12 cellular contexts compared by ENCODE assay signal in the genomic region with DNA sequence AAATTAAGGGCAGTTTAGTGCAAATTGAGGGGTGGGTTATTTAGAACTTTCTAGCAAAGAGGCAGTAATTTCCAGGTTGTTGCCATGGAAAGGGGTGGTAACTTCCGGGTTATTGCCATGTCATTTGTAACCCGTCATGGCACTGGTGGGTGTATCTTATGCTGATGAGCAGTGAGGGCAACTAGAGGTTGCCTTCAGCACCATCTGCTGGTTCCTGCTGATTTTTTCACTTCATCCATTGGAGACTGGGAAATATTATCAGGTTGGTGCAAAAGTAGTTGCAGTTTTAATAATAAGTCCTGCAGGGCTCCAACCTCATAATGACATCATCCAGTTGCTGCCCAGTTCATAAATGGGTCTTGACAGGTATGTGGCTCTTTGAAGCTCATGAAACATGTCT. TPM values are rescaled to one million over a fixed set of nuclear protein-coding genes. Genes with fewer than 3 reads are reported as not detected.
DNase-seq lines count a peak whose midpoint lies in the region; ATAC-seq and TF ChIP-seq lines count a peak whose summit lies in the region.
"Had no signal": no experiment of that assay in that cellular context is flagged by ENCODE, and none has a peak within 500 bp of the region (broad histone marks: within the 10 kb centered on the region; RNA-seq: fewer than 3 reads in every experiment).

No MANE protein-coding gene starts in this region.

- H3K4me3 Mint-ChIP-seq in endothelial cell (ENCODE audit: unreplicated experiment), result no peak overlapping the region
- no peak overlapping the region for H3K4me3 Mint-ChIP-seq in activated T-helper 2 cell treated with anti-CD3 and anti-CD28 coated beads, Interferon-gamma antibody, Interleukin-2, Interleukin-4, amounts not matched to agents 10 μg/mL and 5 μg/mL and 100 μg/mL, durations not matched to agents 14 hours and 24 hours and 36 hours (ENCODE audit: low read depth)
- H3K4me3 Mint-ChIP-seq: activated naive CD8-positive, alpha-beta T cell treated with anti-CD3 and anti-CD28 coated beads, Interleukin-2, amount 50 U/mL, for 24 hours had no signal

- DNase-seq in A673 (ENCODE audit: low spot score) (peak; percentile 44), H4 (ENCODE audit: low spot score) (peak; percentile 43), OCI-M1 (lab: John Stamatoyannopoulos, UW) (peak; percentile 8), fibroblast of mammary gland (ENCODE audit: low read depth) (peak; percentile 20), GM10266 (ENCODE audit: extremely low spot score) (no peak), endothelial cell (ENCODE audit: low spot score) (no peak)
- DNase-seq in activated T-helper 2 cell treated with anti-CD3 and anti-CD28 coated beads, Interferon-gamma antibody, Interleukin-2, Interleukin-4, amounts not matched to agents 10 μg/mL and 5 μg/mL and 100 μg/mL, durations not matched to agents 14 hours and 24 hours and 36 hours (ENCODE audit: low spot score), result no peak
- DNase-seq: activated CD4-positive, alpha-beta T cell treated with anti-CD3 and anti-CD28 coated beads, Interleukin-2, amount 50 U/mL, for 48 hours; activated naive CD8-positive, alpha-beta T cell treated with anti-CD3 and anti-CD28 coated beads, Interleukin-2, amount 50 U/mL, for 24 hours; effector CD8-positive, alpha-beta T cell had no signal

- H3K27ac ChIP-seq in A673 (ENCODE audit: low read depth, low read length, poor library complexity, severe bottlenecking), result no peak overlapping the region
- H3K27ac ChIP-seq: SK-N-MC had no signal

- H3K4me1 Mint-ChIP-seq in endothelial cell (ENCODE audit: unreplicated experiment), result no peaks in the 10 kb centered on the region
- no peaks in the 10 kb centered on the region for H3K4me1 Mint-ChIP-seq in activated T-helper 2 cell treated with anti-CD3 and anti-CD28 coated beads, Interferon-gamma antibody, Interleukin-2, Interleukin-4, amounts not matched to agents 10 μg/mL and 5 μg/mL and 100 μg/mL, durations not matched to agents 14 hours and 24 hours and 36 hours (ENCODE audit: low read depth)
- H3K4me1 Mint-ChIP-seq: activated naive CD8-positive, alpha-beta T cell treated with anti-CD3 and anti-CD28 coated beads, Interleukin-2, amount 50 U/mL, for 24 hours had no signal

- ATAC-seq in GM21825 (IDR thresholded peaks at IDR 0.05; ENCODE audit: unreplicated experiment), result no peak
- ATAC-seq: activated naive CD8-positive, alpha-beta T cell treated with anti-CD3 and anti-CD28 coated beads, Interleukin-2, amount 50 U/mL, for 24 hours had no signal

- no peaks in the 10 kb centered on the region for H3K9me3 Mint-ChIP-seq in endothelial cell (ENCODE audit: unreplicated experiment)
- no peaks in the 10 kb centered on the region for H3K9me3 Mint-ChIP-seq in activated T-helper 2 cell treated with anti-CD3 and anti-CD28 coated beads, Interferon-gamma antibody, Interleukin-2, Interleukin-4, amounts not matched to agents 10 μg/mL and 5 μg/mL and 100 μg/mL, durations not matched to agents 14 hours and 24 hours and 36 hours

- no peak overlapping the region for H3K4me3 ChIP-seq in A673 (ENCODE audit: low read depth, low read length, poor library complexity, severe bottlenecking)
- no peak overlapping the region for H3K4me3 ChIP-seq in fibroblast of mammary gland (ENCODE audit: control insufficient read depth, low read depth, low read length)
- H3K4me3 ChIP-seq: SK-N-MC had no signal

- no peaks in the 10 kb centered on the region for H3K4me1 ChIP-seq in A673 (ENCODE audit: insufficient read depth, low read length, poor library complexity, severe bottlenecking)

- peaks cover 6% of the 10 kb centered on the region for H3K27me3 Mint-ChIP-seq in endothelial cell (ENCODE audit: unreplicated experiment)
- peaks cover 1% of the 10 kb centered on the region for H3K27me3 Mint-ChIP-seq in activated T-helper 2 cell treated with anti-CD3 and anti-CD28 coated beads, Interferon-gamma antibody, Interleukin-2, Interleukin-4, amounts not matched to agents 10 μg/mL and 5 μg/mL and 100 μg/mL, durations not matched to agents 14 hours and 24 hours and 36 hours (ENCODE audit: low read depth)

- intact Hi-C loops in A673 (cut with micrococcal nuclease; ENCODE audit: unreplicated experiment), result no loop called here
- intact Hi-C loops in activated T-helper 2 cell treated with anti-CD3 and anti-CD28 coated beads, Interferon-gamma antibody, Interleukin-2, Interleukin-4, amounts not matched to agents 10 μg/mL and 5 μg/mL and 100 μg/mL, durations not matched to agents 14 hours and 24 hours and 36 hours (cut with micrococcal nuclease), result no loop called here

- H3K9me3 ChIP-seq in A673 (ENCODE audit: low read depth, low read length, poor library complexity, severe bottlenecking), result no peaks in the 10 kb centered on the region

- CTCF ChIA-PET in A673 (lab: Charles Lee), result no interaction called here

- H3K36me3 ChIP-seq in A673 (ENCODE audit: insufficient read depth, low read length, poor library complexity, severe bottlenecking), result no peaks in the 10 kb centered on the region

- peaks cover 6% of the 10 kb centered on the region for H3K27me3 ChIP-seq in A673 (replicated peaks; ENCODE audit: insufficient read depth, low read depth, low read length, poor library complexity)

- peak; percentile 30; the same call in 1 of the 2 replicates for TF ChIP-seq CTCF in A673 (conservative IDR thresholded peaks at IDR 0.05; ENCODE audit: low read depth, low read length)
- peak; percentile 15 for TF ChIP-seq CTCF in fibroblast of mammary gland (conservative IDR thresholded peaks at IDR 0.05; ENCODE audit: control insufficient read depth, insufficient read depth, low read depth, low read length)
- no peak for TF ChIP-seq CTCF in GM10266 (IDR thresholded peaks at IDR 0.05; ENCODE audit: control insufficient read depth, insufficient read depth, low read depth, missing control alignments)
- no peak for TF ChIP-seq CTCF in endothelial cell (IDR thresholded peaks at IDR 0.05; ENCODE audit: unreplicated experiment)

- H3K36me3 Mint-ChIP-seq in endothelial cell (ENCODE audit: low read depth, unreplicated experiment), result no peaks in the 10 kb centered on the region
- no peaks in the 10 kb centered on the region for H3K36me3 Mint-ChIP-seq in activated T-helper 2 cell treated with anti-CD3 and anti-CD28 coated beads, Interferon-gamma antibody, Interleukin-2, Interleukin-4, amounts not matched to agents 10 μg/mL and 5 μg/mL and 100 μg/mL, durations not matched to agents 14 hours and 24 hours and 36 hours (ENCODE audit: low read depth)

- no TSS peak for BruUV-seq in A673 (replicated peaks; lab: Mats Ljungman, UMichigan)

- POLR2A ChIA-PET in A673 (lab: Charles Lee; ENCODE audit: low non-redundant PET), result no interaction called here

- H3K27ac Mint-ChIP-seq in endothelial cell (ENCODE audit: unreplicated experiment), result no peak overlapping the region
- no peak overlapping the region for H3K27ac Mint-ChIP-seq in activated T-helper 2 cell treated with anti-CD3 and anti-CD28 coated beads, Interferon-gamma antibody, Interleukin-2, Interleukin-4, amounts not matched to agents 10 μg/mL and 5 μg/mL and 100 μg/mL, durations not matched to agents 14 hours and 24 hours and 36 hours
- H3K27ac Mint-ChIP-seq: activated naive CD8-positive, alpha-beta T cell treated with anti-CD3 and anti-CD28 coated beads, Interleukin-2, amount 50 U/mL, for 24 hours had no signal

RNA-seq across cellular contexts. Expression of gene SERPINA4, which starts 24.4 kb away (rescaled TPM):
- not detected in 2 replicates for total RNA-seq in A673 (2021)
- not detected in 2 replicates for total RNA-seq in H4 (2014; rRNA removed; shearing (Covaris generic))
- not detected for total RNA-seq in endothelial cell (ENCODE audit: unreplicated experiment)
- not detected in 2 replicates for total RNA-seq in activated T-helper 2 cell treated with anti-CD3 and anti-CD28 coated beads, Interferon-gamma antibody, Interleukin-2, Interleukin-4, amounts not matched to agents 10 μg/mL and 5 μg/mL and 100 μg/mL, durations not matched to agents 14 hours and 24 hours and 36 hours

RNA-seq across cellular contexts. Expression of gene SERPINA12, which starts 27.6 kb away (rescaled TPM):
- not detected in 2 replicates for total RNA-seq in A673 (2021)
- total RNA-seq in H4 (2014; rRNA removed; shearing (Covaris generic)), result not detected in 2 replicates
- not detected for total RNA-seq in endothelial cell (ENCODE audit: unreplicated experiment)
- total RNA-seq in activated T-helper 2 cell treated with anti-CD3 and anti-CD28 coated beads, Interferon-gamma antibody, Interleukin-2, Interleukin-4, amounts not matched to agents 10 μg/mL and 5 μg/mL and 100 μg/mL, durations not matched to agents 14 hours and 24 hours and 36 hours, result not detected in 2 replicates

RNA-seq across cellular contexts. Expression of gene SERPINA5, which starts 44.4 kb away (rescaled TPM):
- total RNA-seq in A673 (2021) (not detected in 2 replicates), endothelial cell (ENCODE audit: unreplicated experiment) (0.26 TPM)
- total RNA-seq in H4 (2014; rRNA removed; shearing (Covaris generic)), result 1.6 and 1.7 TPM in 2 replicates
- not detected in 2 replicates for total RNA-seq in activated T-helper 2 cell treated with anti-CD3 and anti-CD28 coated beads, Interferon-gamma antibody, Interleukin-2, Interleukin-4, amounts not matched to agents 10 μg/mL and 5 μg/mL and 100 μg/mL, durations not matched to agents 14 hours and 24 hours and 36 hours

Comparison
In these comparisons a context has a peak if more than half of its experiments do, and no peak if none do; other contexts are left out.
1. DNase-seq: peak in A673 (single experiment), H4 (single experiment), OCI-M1 (single experiment) and fibroblast of mammary gland (single experiment); none in GM10266 (single experiment), endothelial cell (single experiment) and activated T-helper 2 cell treated with anti-CD3 and anti-CD28 coated beads, Interferon-gamma antibody, Interleukin-2, Interleukin-4, amounts not matched to agents 10 μg/mL and 5 μg/mL and 100 μg/mL, durations not matched to agents 14 hours and 24 hours and 36 hours (single experiment).
2. CTCF ChIP-seq: peak in A673 (single experiment) and fibroblast of mammary gland (single experiment); none in GM10266 (single experiment) and endothelial cell (single experiment).